8 cellular contexts compared by ENCODE assay signal in genomic region chr9:10366171-10366779, GRCh38.
DNase-seq lines count a peak whose midpoint lies in the region; ATAC-seq, FAIRE-seq and TF ChIP-seq lines count a peak whose summit lies in the region.

No MANE protein-coding gene starts in this region.

- peaks cover 13% of the 10 kb centered on the region for H3K4me1 Mint-ChIP-seq in endodermal cell
- no peaks in the 10 kb centered on the region for H3K4me1 Mint-ChIP-seq in neural crest cell
- no peaks in the 10 kb centered on the region for H3K4me1 Mint-ChIP-seq in activated T-cell treated with anti-CD3 and anti-CD28 coated beads, Interleukin-2, amount 50 U/mL, for 4 hours (ENCODE audit: low read depth)

- peak; percentile 90 for FAIRE-seq in D721Med (lab: Jason Lieb, UNC)

- ATAC-seq in GM19452 (IDR thresholded peaks at IDR 0.05; ENCODE audit: unreplicated experiment) (peak; percentile 90), HG03439 (IDR thresholded peaks at IDR 0.05; ENCODE audit: unreplicated experiment) (peak; percentile 91)
- ATAC-seq in activated T-cell treated with anti-CD3 and anti-CD28 coated beads, Interleukin-2, amount 50 U/mL, for 4 hours: no peak

- no peak overlapping the region for H3K9ac ChIP-seq in endodermal cell (ENCODE audit: extremely low read depth, low read length, poor library complexity, severe bottlenecking)

- H3K4me3 Mint-ChIP-seq in endodermal cell (no peak overlapping the region), neural crest cell (no peak overlapping the region)
- no peak overlapping the region for H3K4me3 Mint-ChIP-seq in activated T-cell treated with anti-CD3 and anti-CD28 coated beads, Interleukin-2, amount 50 U/mL, for 4 hours

- 50 to 78% methylated on average over 2 to 3 of the region's 3 CpGs for WGBS in endodermal cell (ENCODE audit: insufficient coverage in 1 of 2, insufficient read length in 1 of 2), 2 experiments

- no peak overlapping the region for H3K27ac ChIP-seq in endodermal cell (ENCODE audit: low read depth, low read length)

- H3K4me1 ChIP-seq in endodermal cell (ENCODE audit: control insufficient read depth, insufficient read depth, low read length): peaks cover 2% of the 10 kb centered on the region

- H3K36me3 ChIP-seq in endodermal cell (ENCODE audit: control insufficient read depth, insufficient read depth, low read length): no peaks in the 10 kb centered on the region

- TF ChIP-seq CTCF in D721Med (IDR thresholded peaks at IDR 0.05; ENCODE audit: insufficient read depth, missing control alignments) (peak; percentile 91), endodermal cell (conservative IDR thresholded peaks at IDR 0.05) (peak; percentile 91), neural crest cell (conservative IDR thresholded peaks at IDR 0.05) (peak; percentile 86)

- no peak overlapping the region for H3K4me3 ChIP-seq in endodermal cell (ENCODE audit: low read length)

- DNase-seq in D721Med (ENCODE audit: insufficient read length, low spot score) (no peak), NCI-H82 treated with DMSO at 0.1 percent for 48 hours (lab: John Stamatoyannopoulos, UW; ENCODE audit: unreplicated experiment) (peak; percentile 28), endodermal cell (peak; percentile 50), neural crest cell (ENCODE audit: low read depth, low spot score) (peak; percentile 12)
- no peak for DNase-seq in activated T-cell treated with anti-CD3 and anti-CD28 coated beads, Interleukin-2, amount 50 U/mL, for 4 hours
- no peak for DNase-seq in activated CD8-positive, alpha-beta memory T cell treated with anti-CD3 and anti-CD28 coated beads for 24 hours

- H3K27me3 ChIP-seq in endodermal cell (ENCODE audit: control insufficient read depth, insufficient read depth, low read length, poor library complexity, severe bottlenecking): no peaks in the 10 kb centered on the region

- H3K9me3 ChIP-seq in endodermal cell (ENCODE audit: control insufficient read depth, low read length): no peaks in the 10 kb centered on the region

- H3K36me3 Mint-ChIP-seq in endodermal cell (ENCODE audit: low read depth) (no peaks in the 10 kb centered on the region), neural crest cell (ENCODE audit: low read depth) (no peaks in the 10 kb centered on the region)
- H3K36me3 Mint-ChIP-seq in activated T-cell treated with anti-CD3 and anti-CD28 coated beads, Interleukin-2, amount 50 U/mL, for 4 hours (ENCODE audit: insufficient read depth): no peaks in the 10 kb centered on the region

- H3K27me3 Mint-ChIP-seq in endodermal cell (ENCODE audit: insufficient read depth) (no peaks in the 10 kb centered on the region), neural crest cell (ENCODE audit: low read depth) (no peaks in the 10 kb centered on the region)
- no peaks in the 10 kb centered on the region for H3K27me3 Mint-ChIP-seq in activated T-cell treated with anti-CD3 and anti-CD28 coated beads, Interleukin-2, amount 50 U/mL, for 4 hours (ENCODE audit: low read depth)

- H3K9me3 Mint-ChIP-seq in endodermal cell: no peaks in the 10 kb centered on the region
- H3K9me3 Mint-ChIP-seq in neural crest cell: no peaks in the 10 kb centered on the region
- H3K9me3 Mint-ChIP-seq in activated T-cell treated with anti-CD3 and anti-CD28 coated beads, Interleukin-2, amount 50 U/mL, for 4 hours: peaks cover 9% of the 10 kb centered on the region

- H3K27ac Mint-ChIP-seq in endodermal cell: no peak overlapping the region
- H3K27ac Mint-ChIP-seq in neural crest cell (ENCODE audit: unreplicated experiment): no peak overlapping the region

Comparison
In these comparisons a context has a peak if more than half of its experiments do, and no peak if none do; other contexts are left out.
1. DNase-seq: peak in NCI-H82 treated with DMSO at 0.1 percent for 48 hours (single experiment), endodermal cell (single experiment) and neural crest cell (single experiment); none in D721Med (single experiment), activated T-cell treated with anti-CD3 and anti-CD28 coated beads, Interleukin-2, amount 50 U/mL, for 4 hours (single experiment) and activated CD8-positive, alpha-beta memory T cell treated with anti-CD3 and anti-CD28 coated beads for 24 hours (single experiment).
2. ATAC-seq: peak in GM19452 (single experiment) and HG03439 (single experiment); none in activated T-cell treated with anti-CD3 and anti-CD28 coated beads, Interleukin-2, amount 50 U/mL, for 4 hours (0 of 2).
3. Peak in every context shown above with its lines, with median percentiles within 50 percentile points of each other: CTCF ChIP-seq.